In the genomic region with DNA sequence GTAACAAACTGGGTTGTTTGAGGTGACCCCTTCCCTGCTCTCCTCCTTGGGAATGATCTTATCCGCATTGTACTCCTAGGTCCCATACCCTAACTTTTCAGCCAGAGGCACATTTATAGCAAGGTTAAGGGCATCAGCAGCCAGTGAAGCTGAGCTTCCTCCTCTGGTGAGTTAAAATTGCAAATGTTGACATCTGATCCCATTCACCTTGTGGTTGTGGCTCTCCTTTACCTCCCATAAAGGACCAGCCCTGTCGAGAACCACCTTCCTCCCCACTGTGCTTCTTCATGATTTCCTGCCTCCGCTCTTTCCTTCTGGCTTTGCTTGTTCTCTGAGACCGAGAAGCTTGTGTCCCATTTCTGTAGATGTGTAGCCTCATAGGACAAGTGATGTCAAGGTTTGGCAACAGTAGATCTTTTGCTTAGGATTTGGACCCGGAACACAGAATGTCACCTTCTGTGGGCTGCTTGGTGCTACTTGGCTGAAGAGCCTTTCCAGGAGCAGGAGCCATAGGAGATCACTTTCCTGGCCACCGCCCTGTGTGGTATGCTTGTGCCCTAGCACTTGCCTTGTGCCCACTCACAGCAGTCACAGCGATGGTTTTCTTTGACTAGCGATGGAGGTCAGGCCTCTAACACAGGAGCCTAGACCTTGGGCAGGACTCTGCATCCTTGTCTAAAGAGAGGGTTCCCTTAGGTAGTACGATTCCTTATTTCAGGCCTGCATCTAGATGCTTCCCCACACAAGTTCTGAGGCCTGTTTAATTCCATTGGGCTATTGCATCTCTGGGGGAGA, we compare ENCODE assay signal across 1 cellular context.
TF ChIP-seq lines count a peak whose summit lies in the region.

No MANE protein-coding gene starts in this region.

TF ChIP-seq in K562, 482 proteins besides CTCF, POLR2A, EP300 and RAD21:
- no peak for TF ChIP-seq ZBTB7A (IDR thresholded peaks at IDR 0.05; ENCODE audit: borderline replicate concordance, control insufficient read depth, low read depth, low read length)
- TF ChIP-seq MYBL2 (IDR thresholded peaks at IDR 0.05; ENCODE audit: low read depth), result no peak
- no peak for TF ChIP-seq MYBL2 (CRISPR knock-in tag; IDR thresholded peaks at IDR 0.05; ENCODE audit: borderline replicate concordance)
- no peak for TF ChIP-seq ZNF785 (CRISPR knock-in tag; IDR thresholded peaks at IDR 0.05)
- no peak for TF ChIP-seq HLTF (IDR thresholded peaks at IDR 0.05)
- TF ChIP-seq SIN3A (IDR thresholded peaks at IDR 0.05; ENCODE audit: borderline replicate concordance in 2 of 2, control insufficient read depth in 1 of 2, low read depth in 2 of 2, low read length in 2 of 2), result no peak
- TF ChIP-seq, protein P1, sequence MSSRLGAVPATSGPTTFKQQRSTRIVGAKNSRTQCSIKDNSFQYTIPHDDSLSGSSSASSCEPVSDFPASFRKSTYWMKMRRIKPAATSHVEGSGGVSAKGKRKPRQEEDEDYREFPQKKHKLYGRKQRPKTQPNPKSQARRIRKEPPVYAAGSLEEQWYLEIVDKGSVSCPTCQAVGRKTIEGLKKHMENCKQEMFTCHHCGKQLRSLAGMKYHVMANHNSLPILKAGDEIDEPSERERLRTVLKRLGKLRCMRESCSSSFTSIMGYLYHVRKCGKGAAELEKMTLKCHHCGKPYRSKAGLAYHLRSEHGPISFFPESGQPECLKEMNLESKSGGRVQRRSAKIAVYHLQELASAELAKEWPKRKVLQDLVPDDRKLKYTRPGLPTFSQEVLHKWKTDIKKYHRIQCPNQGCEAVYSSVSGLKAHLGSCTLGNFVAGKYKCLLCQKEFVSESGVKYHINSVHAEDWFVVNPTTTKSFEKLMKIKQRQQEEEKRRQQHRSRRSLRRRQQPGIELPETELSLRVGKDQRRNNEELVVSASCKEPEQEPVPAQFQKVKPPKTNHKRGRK (tag; IDR thresholded peaks at IDR 0.05), result no peak
- TF ChIP-seq, protein P2, sequence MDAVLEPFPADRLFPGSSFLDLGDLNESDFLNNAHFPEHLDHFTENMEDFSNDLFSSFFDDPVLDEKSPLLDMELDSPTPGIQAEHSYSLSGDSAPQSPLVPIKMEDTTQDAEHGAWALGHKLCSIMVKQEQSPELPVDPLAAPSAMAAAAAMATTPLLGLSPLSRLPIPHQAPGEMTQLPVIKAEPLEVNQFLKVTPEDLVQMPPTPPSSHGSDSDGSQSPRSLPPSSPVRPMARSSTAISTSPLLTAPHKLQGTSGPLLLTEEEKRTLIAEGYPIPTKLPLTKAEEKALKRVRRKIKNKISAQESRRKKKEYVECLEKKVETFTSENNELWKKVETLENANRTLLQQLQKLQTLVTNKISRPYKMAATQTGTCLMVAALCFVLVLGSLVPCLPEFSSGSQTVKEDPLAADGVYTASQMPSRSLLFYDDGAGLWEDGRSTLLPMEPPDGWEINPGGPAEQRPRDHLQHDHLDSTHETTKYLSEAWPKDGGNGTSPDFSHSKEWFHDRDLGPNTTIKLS (IDR thresholded peaks at IDR 0.05; ENCODE audit: borderline replicate concordance, low read depth), result no peak
- no peak for TF ChIP-seq ETV1 (tag; conservative IDR thresholded peaks at IDR 0.05; ENCODE audit: low read depth)
- TF ChIP-seq, protein P3, sequence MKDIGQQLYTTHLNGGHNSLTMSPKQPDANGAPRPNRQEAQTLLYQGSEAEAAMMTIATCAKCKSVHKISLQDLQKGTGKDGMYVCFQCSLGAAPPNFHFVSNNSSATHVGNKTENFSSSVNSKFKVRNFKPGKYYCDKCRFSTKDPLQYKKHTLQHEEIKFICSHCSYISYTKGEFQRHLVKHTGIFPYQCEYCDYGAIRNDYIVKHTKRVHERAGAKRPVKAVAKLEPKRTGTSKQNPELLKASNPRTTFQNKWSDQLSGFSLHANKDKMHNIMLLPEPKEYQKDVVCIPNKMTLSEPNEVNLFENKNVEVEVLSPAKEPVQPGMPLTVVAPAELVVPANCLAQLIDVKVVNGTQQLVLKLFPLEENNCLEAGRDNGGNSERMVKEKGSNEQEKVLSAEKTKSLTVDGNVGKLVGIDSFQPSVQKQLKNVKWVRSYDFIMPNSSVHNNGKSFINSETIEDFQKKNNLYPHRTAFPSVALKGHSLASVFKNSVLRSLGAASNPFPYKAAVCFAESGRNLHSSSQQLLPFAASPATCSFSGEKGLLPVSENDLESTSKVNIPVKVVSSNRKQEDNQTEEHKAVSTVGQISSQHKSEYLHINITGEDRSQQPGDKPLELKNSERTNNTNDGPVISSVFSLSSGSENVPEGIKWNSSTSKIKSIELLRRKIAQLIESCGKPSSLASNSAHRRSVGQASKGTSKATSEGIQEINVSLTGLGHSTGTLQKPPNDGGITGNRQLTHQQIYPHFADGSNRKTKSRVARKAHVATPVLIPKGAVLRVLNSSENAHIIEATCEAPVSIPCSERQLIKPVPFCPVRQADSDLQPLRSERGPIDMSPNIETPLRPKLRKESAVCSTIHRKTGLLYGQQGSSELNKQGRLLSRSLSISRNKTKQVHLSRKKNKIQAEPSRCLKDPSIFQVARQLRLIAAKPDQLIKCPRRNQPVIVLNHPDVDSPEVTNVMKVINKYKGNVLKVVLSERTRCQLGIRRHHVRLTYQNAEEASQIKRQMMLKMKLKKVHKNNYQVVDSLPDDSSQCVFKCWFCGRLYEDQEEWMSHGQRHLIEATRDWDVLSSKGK (CRISPR knock-in tag; IDR thresholded peaks at IDR 0.05), result no peak
- no peak for TF ChIP-seq ZKSCAN1 (IDR thresholded peaks at IDR 0.05; ENCODE audit: low read depth, low read length)
- TF ChIP-seq CTBP1 (IDR thresholded peaks at IDR 0.05; ENCODE audit: borderline replicate concordance), result no peak
- TF ChIP-seq HMG20A (CRISPR knock-in tag; conservative IDR thresholded peaks at IDR 0.05), result no peak
- TF ChIP-seq HNRNPL (IDR thresholded peaks at IDR 0.05; ENCODE audit: low read depth, low read length), result no peak
- TF ChIP-seq, protein P4, sequence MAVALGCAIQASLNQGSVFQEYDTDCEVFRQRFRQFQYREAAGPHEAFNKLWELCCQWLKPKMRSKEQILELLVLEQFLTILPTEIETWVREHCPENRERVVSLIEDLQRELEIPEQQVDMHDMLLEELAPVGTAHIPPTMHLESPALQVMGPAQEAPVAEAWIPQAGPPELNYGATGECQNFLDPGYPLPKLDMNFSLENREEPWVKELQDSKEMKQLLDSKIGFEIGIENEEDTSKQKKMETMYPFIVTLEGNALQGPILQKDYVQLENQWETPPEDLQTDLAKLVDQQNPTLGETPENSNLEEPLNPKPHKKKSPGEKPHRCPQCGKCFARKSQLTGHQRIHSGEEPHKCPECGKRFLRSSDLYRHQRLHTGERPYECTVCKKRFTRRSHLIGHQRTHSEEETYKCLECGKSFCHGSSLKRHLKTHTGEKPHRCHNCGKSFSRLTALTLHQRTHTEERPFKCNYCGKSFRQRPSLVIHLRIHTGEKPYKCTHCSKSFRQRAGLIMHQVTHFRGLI (CRISPR knock-in tag; IDR thresholded peaks at IDR 0.05), result no peak
- TF ChIP-seq PYGO2 (tag; IDR thresholded peaks at IDR 0.05), result no peak
- TF ChIP-seq, protein P5, sequence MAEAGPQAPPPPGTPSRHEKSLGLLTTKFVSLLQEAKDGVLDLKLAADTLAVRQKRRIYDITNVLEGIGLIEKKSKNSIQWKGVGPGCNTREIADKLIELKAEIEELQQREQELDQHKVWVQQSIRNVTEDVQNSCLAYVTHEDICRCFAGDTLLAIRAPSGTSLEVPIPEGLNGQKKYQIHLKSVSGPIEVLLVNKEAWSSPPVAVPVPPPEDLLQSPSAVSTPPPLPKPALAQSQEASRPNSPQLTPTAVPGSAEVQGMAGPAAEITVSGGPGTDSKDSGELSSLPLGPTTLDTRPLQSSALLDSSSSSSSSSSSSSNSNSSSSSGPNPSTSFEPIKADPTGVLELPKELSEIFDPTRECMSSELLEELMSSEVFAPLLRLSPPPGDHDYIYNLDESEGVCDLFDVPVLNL (CRISPR knock-in tag; IDR thresholded peaks at IDR 0.05; ENCODE audit: low read depth), result no peak
- no peak for TF ChIP-seq KAT7 (CRISPR knock-in tag; IDR thresholded peaks at IDR 0.05; ENCODE audit: borderline replicate concordance)
